ENCODE assay signal across 7 cellular contexts in genomic region chr11:74739546-74740270, GRCh38. TPM values are rescaled to one million over a fixed set of nuclear protein-coding genes. Genes with fewer than 3 reads are reported as not detected.
DNase-seq lines count a peak whose midpoint lies in the region; ATAC-seq and TF ChIP-seq lines count a peak whose summit lies in the region.

No MANE protein-coding gene starts in this region.

- ATAC-seq in HG02610 (IDR thresholded peaks at IDR 0.05; ENCODE audit: unreplicated experiment) = no peak

- no peak overlapping the region for H3K4me3 Mint-ChIP-seq in brain

- no peaks in the 10 kb centered on the region for H3K36me3 Mint-ChIP-seq in brain

- no peak for TF ChIP-seq EP300 in Ishikawa (IDR thresholded peaks at IDR 0.05; ENCODE audit: borderline replicate concordance)

- H3K27me3 Mint-ChIP-seq in brain = peaks cover 6% of the 10 kb centered on the region

- peaks cover 0 to 11% (median 3%) of the 10 kb centered on the region in 5 experiments for H3K9me3 Mint-ChIP-seq in brain

- in situ Hi-C loops in G401 (cut with HindIII; ENCODE audit: low sequenced_read_pairs) (no loop called here), SK-MEL-5 (cut with HindIII; ENCODE audit: low pct_unique_long_range_greater_than_20kb, low sequenced_read_pairs) (loop anchor here (25.0 kb wide), 1 partner anchor 127 kb away; no protein-coding TSS in a partner anchor)

- H3K4me1 Mint-ChIP-seq in brain = no peaks in the 10 kb centered on the region

- TF ChIP-seq RAD21 in Ishikawa (IDR thresholded peaks at IDR 0.05; ENCODE audit: low read depth) = peak; percentile 73

- TF ChIP-seq CTCF in brain (conservative IDR thresholded peaks at IDR 0.05) = peak; percentile 70 to 76

- H3K27ac Mint-ChIP-seq in brain = no peak overlapping the region

- DNase-seq in G401 (ENCODE audit: low spot score) (peak; percentile 79), SK-MEL-5 (ENCODE audit: low read depth, low spot score) (peak; percentile 90), iPS-NIHi7 (ENCODE audit: extremely low spot score) (peak; percentile 88)
- DNase-seq in stimulated activated CD4-positive, alpha-beta T cell treated with anti-CD3 and anti-CD28 coated beads, Interleukin-4, amount 100 ng/mL, for 1 hour = peak; percentile 33

TF ChIP-seq in Ishikawa, 13 proteins besides CTCF, POLR2A, EP300 and RAD21:
- TF ChIP-seq NFIC (IDR thresholded peaks at IDR 0.05) = no peak
- no peak for TF ChIP-seq CREB1 (IDR thresholded peaks at IDR 0.05; ENCODE audit: low read depth)
- TF ChIP-seq MAX (IDR thresholded peaks at IDR 0.05) = no peak
- no peak for TF ChIP-seq CEBPB (IDR thresholded peaks at IDR 0.05)
TF ChIP-seq in Ishikawa: peak in this region for 0.

RNA-seq across cellular contexts. Expression of gene CHRDL2, which starts 8.5 kb away (rescaled TPM):
- total RNA-seq in G401 (2014; rRNA removed; shearing (Covaris generic)) = not detected in 2 replicates
- 3.6 TPM in 1 of 2 replicates, not detected in the other for total RNA-seq in SK-MEL-5 (2014; rRNA removed; shearing (Covaris generic))
- polyA plus RNA-seq in SK-MEL-5 (2015; cell fraction: cytosol; rRNA removed) = not detected in 2 replicates
- polyA plus RNA-seq in SK-MEL-5 (2015; cell fraction: nucleus; rRNA removed) = not detected in 2 replicates
- polyA plus RNA-seq in brain (ENCODE audit: insufficient read depth, low read depth, low replicate concordance) = 0.76 TPM

RNA-seq across cellular contexts. Expression of gene RNF169, which starts 8.9 kb away (rescaled TPM):
- 6.4 and 10.9 TPM in 2 replicates for total RNA-seq in G401 (2014; rRNA removed; shearing (Covaris generic))
- total RNA-seq in SK-MEL-5 (2014; rRNA removed; shearing (Covaris generic)) = 14.7 and 15.6 TPM in 2 replicates
- polyA plus RNA-seq in SK-MEL-5 (2015; cell fraction: cytosol; rRNA removed) = 5.1 and 9.0 TPM in 2 replicates
- polyA plus RNA-seq in SK-MEL-5 (2015; cell fraction: nucleus; rRNA removed) = 19.8 and 22.4 TPM in 2 replicates
- 4.7 TPM for polyA plus RNA-seq in brain (ENCODE audit: insufficient read depth, low read depth, low replicate concordance)

Comparison
In these comparisons a context has a peak if more than half of its experiments do, and no peak if none do; other contexts are left out.
1. DNase-seq: peak in every context shown above with its lines; median percentile 90 in SK-MEL-5; 88 in iPS-NIHi7; 79 in G401; 33 in stimulated activated CD4-positive, alpha-beta T cell treated with anti-CD3 and anti-CD28 coated beads, Interleukin-4, amount 100 ng/mL, for 1 hour.